8 cellular contexts compared by ENCODE assay signal in genomic region chr22:35627267-35628041, GRCh38. TPM values are rescaled to one million over a fixed set of nuclear protein-coding genes. Genes with fewer than 3 reads are reported as not detected.
DNase-seq lines count a peak whose midpoint lies in the region; ATAC-seq and TF ChIP-seq lines count a peak whose summit lies in the region.

No MANE protein-coding gene starts in this region.

- peak overlapping the region; percentile 98 for H2AFZ ChIP-seq in IMR-90 (replicated peaks; ENCODE audit: low read length, poor library complexity)

- H3K9me3 ChIP-seq in IMR-90 (ENCODE audit: control insufficient read depth, insufficient read depth, low read length) (no peaks in the 10 kb centered on the region), psoas muscle (no peaks in the 10 kb centered on the region)

- H3K9ac ChIP-seq in IMR-90 (ENCODE audit: low read depth, low read length), result peak overlapping the region; percentile 71

- POLR2A ChIA-PET in IMR-90 (lab: Charles Lee; ENCODE audit: unreplicated experiment), result interaction anchor here (0.6 kb wide), 1 partner anchor 287 kb away, joined by 5 read pairs; no protein-coding TSS in a partner anchor

- dilution Hi-C loops in IMR-90 (cut with HindIII; ENCODE audit: low sequenced_read_pairs, unreplicated experiment), result no loop called here

- peak overlapping the region; percentile 98 for H3K23ac ChIP-seq in IMR-90 (ENCODE audit: low read depth, low read length)

- H3K27me3 ChIP-seq in IMR-90 (ENCODE audit: control insufficient read depth, insufficient read depth, low read length), result no peaks in the 10 kb centered on the region
- no peaks in the 10 kb centered on the region for H3K27me3 ChIP-seq in psoas muscle (ENCODE audit: insufficient read depth in 3 of 3, low read length in 2 of 3)

- peak overlapping the region; percentile 99 for H3K4ac ChIP-seq in IMR-90 (ENCODE audit: low read depth, low read length)

- peak overlapping the region; percentile 84 for H3K18ac ChIP-seq in IMR-90 (ENCODE audit: low read depth, low read length)

- TF ChIP-seq RAD21 in IMR-90 (IDR thresholded peaks at IDR 0.05; ENCODE audit: low read length), result peak; percentile 88

- ATAC-seq in IMR-90 (ENCODE audit: low read depth) (peak; percentile 77), SK-N-SH treated with all-trans-retinoic acid at 6 μM for 48 hours (peak; percentile 33), left cardiac atrium (peak; percentile 72 to 79), psoas muscle (peak; percentile 1 to 35 (median 18)), GM21717 (IDR thresholded peaks at IDR 0.05; ENCODE audit: unreplicated experiment) (no peak)

- H4K91ac ChIP-seq in IMR-90 (ENCODE audit: insufficient read depth, low read depth, low read length), result peak overlapping the region; percentile 98

- CTCF ChIA-PET in IMR-90 (lab: Yijun Ruan, JAX), result interaction anchor here (0.5 to 1.8 kb wide), 7 partner anchors 222 to 439 kb away, joined by 3 to 8 read pairs (median 3); no protein-coding TSS in a partner anchor

- H3K27ac ChIP-seq in IMR-90 (ENCODE audit: insufficient read depth, low read length) (peak overlapping the region; percentile 82), psoas muscle (peak overlapping the region; percentile 68)

- peaks cover 3 to 14% of the 10 kb centered on the region in 2 experiments; a peak in 3 of 4 replicates for H3K79me1 ChIP-seq in IMR-90 (ENCODE audit: low read depth in 1 of 2, low read length in 2 of 2)

- H3K4me1 ChIP-seq in IMR-90 (ENCODE audit: control insufficient read depth, insufficient read depth, low read length), result peaks cover 9% of the 10 kb centered on the region
- peaks cover 16% of the 10 kb centered on the region for H3K4me1 ChIP-seq in psoas muscle

- H3K36me3 ChIP-seq in IMR-90 (ENCODE audit: control insufficient read depth, insufficient read depth, low read length) (no peaks in the 10 kb centered on the region), psoas muscle (ENCODE audit: insufficient read depth in 1 of 2, low read depth in 1 of 2) (no peaks in the 10 kb centered on the region)

- no peaks in the 10 kb centered on the region for H4K20me1 ChIP-seq in IMR-90 (ENCODE audit: insufficient read depth, low read length)

- H2BK120ac ChIP-seq in IMR-90 (ENCODE audit: low read depth, low read length), result peak overlapping the region; percentile 98

- DNase-seq in DMS 273 (lab: John Stamatoyannopoulos, UW; ENCODE audit: unreplicated experiment), result peak; percentile 81
- DNase-seq in IMR-90, result peak; percentile 90
- peak in 29 of 56 donors; percentile 6 to 68 (median 36) for DNase-seq in amygdala (lab: John Stamatoyannopoulos, UW)
- peak; percentile 87 for DNase-seq in left cardiac atrium
- DNase-seq in psoas muscle, result peak; percentile 75 to 86
- DNase-seq in mesenteric fat pad (ENCODE audit: low spot score), result no peak

- peak overlapping the region; percentile 87 for H3K4me2 ChIP-seq in IMR-90 (ENCODE audit: low read depth, low read length)

- peaks cover 10% of the 10 kb centered on the region for H3K9me1 ChIP-seq in IMR-90 (ENCODE audit: insufficient read depth, low read length)

- H3K56ac ChIP-seq in IMR-90 (ENCODE audit: extremely low read depth, insufficient read depth, low read length), result peak overlapping the region; percentile 95

- H2AK5ac ChIP-seq in IMR-90 (ENCODE audit: low read depth, low read length), result peak overlapping the region; percentile 92

- BruUV-seq in IMR-90 (replicated peaks; lab: Mats Ljungman, UMichigan), result no TSS peak

- peak overlapping the region; percentile 50 for H3K4me3 ChIP-seq in IMR-90 (ENCODE audit: insufficient read depth, low read depth, low read length)
- peak overlapping the region; percentile 65 for H3K4me3 ChIP-seq in psoas muscle

- TF ChIP-seq CTCF in IMR-90 (conservative IDR thresholded peaks at IDR 0.05; ENCODE audit: low read depth, low read length), result peak; percentile 81
- TF ChIP-seq CTCF in psoas muscle (IDR thresholded peaks at IDR 0.05), result peak; percentile 33

- 0% methylated on average over 2 of the region's 21 CpGs; no CpG with 5 or more reads in 1 of the 2 experiments for WGBS in IMR-90 (ENCODE audit: extremely low coverage in 2 of 2, insufficient read length in 1 of 2), 2 experiments
- 10 to 14% (median 11%) methylated on average over 17 to 21 of the region's 21 CpGs for WGBS in psoas muscle, 3 donors

- no peak for TF ChIP-seq POLR2A in IMR-90 (IDR thresholded peaks at IDR 0.05; ENCODE audit: low read depth, low read length)

- H2AK9ac ChIP-seq in IMR-90 (replicated peaks; ENCODE audit: low read depth, low read length, poor library complexity), result peak overlapping the region; percentile 99

- intact Hi-C loops in IMR-90 (cut with micrococcal nuclease), result loop anchor here (1.0 to 5.0 kb wide), 6 partner anchors 119 to 497 kb away; partner anchors contain the start of gene RBFOX2
- intact Hi-C loops in left cardiac atrium (cut with DNase I), result loop anchor here (5.0 to 10.0 kb wide), 4 partner anchors 115 to 495 kb away; no protein-coding TSS in a partner anchor
- intact Hi-C loops in psoas muscle (cut with DNase I), result loop anchor here (1.0 to 10.0 kb wide), 4 partner anchors 100 to 496 kb away; no protein-coding TSS in a partner anchor

- peak overlapping the region; percentile 98 for H3K14ac ChIP-seq in IMR-90 (replicated peaks; ENCODE audit: low read depth, low read length)

- peak overlapping the region; percentile 95 for H2BK20ac ChIP-seq in IMR-90 (ENCODE audit: low read depth, low read length)

- in situ Hi-C loops in IMR-90 (cut with MboI; ENCODE audit: low sequenced_read_pairs), result loop anchor here (5.0 to 10.0 kb wide), 2 partner anchors 295 to 497 kb away; no protein-coding TSS in a partner anchor

- peak overlapping the region; percentile 94; the same call in 2 of the 3 replicates for H2BK15ac ChIP-seq in IMR-90 (ENCODE audit: low read depth, low read length)

- peak overlapping the region; percentile 82 to 98 for H4K8ac ChIP-seq in IMR-90 (ENCODE audit: low read depth in 2 of 2, low read length in 2 of 2)

- H2BK5ac ChIP-seq in IMR-90 (ENCODE audit: low read depth, low read length, poor library complexity, severe bottlenecking), result peak overlapping the region; percentile 95

- H4K5ac ChIP-seq in IMR-90 (ENCODE audit: low read depth, low read length), result peak overlapping the region; percentile 78

TF ChIP-seq in IMR-90, 13 proteins besides CTCF, POLR2A, EP300 and RAD21:
- TF ChIP-seq RFX5 (IDR thresholded peaks at IDR 0.05; ENCODE audit: low read depth, low read length) (peak; percentile 62), CHD1 (IDR thresholded peaks at IDR 0.05; ENCODE audit: low read depth, low read length) (0 out of 2 replicates have a peak, but pooled peaks have one; percentile 59), CEBPB (IDR thresholded peaks at IDR 0.05; ENCODE audit: low read depth, low read length) (peak; percentile 31; the same call in 1 of the 2 replicates), MAFK (IDR thresholded peaks at IDR 0.05; ENCODE audit: low read depth, low read length) (no peak), BHLHE40 (IDR thresholded peaks at IDR 0.05; ENCODE audit: low read depth, low read length) (no peak; the same call in 1 of the 2 replicates), FOS (IDR thresholded peaks at IDR 0.05; ENCODE audit: low read depth, low read length) (no peak), MXI1 (IDR thresholded peaks at IDR 0.05; ENCODE audit: borderline replicate concordance, low read depth, low read length) (peak; percentile 50; the same call in 1 of the 2 replicates), SMC3 (IDR thresholded peaks at IDR 0.05; ENCODE audit: low read depth, low read length) (peak; percentile 79), MAZ (IDR thresholded peaks at IDR 0.05; ENCODE audit: borderline replicate concordance, low read depth, low read length) (peak; percentile 95)

TF ChIP-seq in SK-N-SH treated with all-trans-retinoic acid at 6 μM for 48 hours, 23 proteins besides CTCF, POLR2A, EP300 and RAD21:
- TF ChIP-seq ZNF565 (CRISPR knock-in tag; conservative IDR thresholded peaks at IDR 0.05; ENCODE audit: low read depth), result no peak
- TF ChIP-seq PATZ1 (CRISPR knock-in tag; IDR thresholded peaks at IDR 0.05; ENCODE audit: borderline replicate concordance), result peak; percentile 88; the same call in 1 of the 2 replicates
TF ChIP-seq in SK-N-SH treated with all-trans-retinoic acid at 6 μM for 48 hours: peak in this region for 1.

RNA-seq across cellular contexts. Expression of gene MB, which starts 10.3 kb away (rescaled TPM):
- total RNA-seq in IMR-90 (2012; rRNA removed) (not detected in 2 replicates), left cardiac atrium (1,000 to 10,000 TPM; 7,141 to 7,312 TPM), psoas muscle (1,000 to 10,000 TPM; 6,836 to 9,981 (median 8,612) TPM), mesenteric fat pad (0.55 TPM)
- polyA plus RNA-seq in IMR-90 (2012; rRNA removed) (not detected in 2 replicates), psoas muscle (over 10,000 TPM in 2 of 3 donors, 1,000 to 10,000 TPM in 1; 9,385 to 12,606 (median 10,019) TPM)
- not detected in 2 replicates for polyA plus RNA-seq in IMR-90 (2012; cell fraction: cytosol; rRNA removed)
- polyA plus RNA-seq in IMR-90 (2012; cell fraction: nucleus; rRNA removed; ENCODE audit: low replicate concordance), result not detected in 2 replicates

RNA-seq across cellular contexts. Expression of gene APOL6, which starts 20.8 kb away (rescaled TPM):
- total RNA-seq in IMR-90 (2012; rRNA removed) (7.2 TPM in 2 replicates), left cardiac atrium (10 to 100 TPM; 20.6 to 23.0 TPM), psoas muscle (1 to 10 TPM; 1.8 to 9.5 (median 6.1) TPM), mesenteric fat pad (99.8 TPM)
- polyA plus RNA-seq in IMR-90 (2012; rRNA removed) (0.86 and 1.2 TPM in 2 replicates), psoas muscle (1 to 10 TPM in 2 of 3 donors, under 1 TPM in 1; 0.87 to 2.4 (median 1.0) TPM)
- polyA plus RNA-seq in IMR-90 (2012; cell fraction: cytosol; rRNA removed), result 0.47 and 0.64 TPM in 2 replicates
- 0.32 and 1.4 TPM in 2 replicates for polyA plus RNA-seq in IMR-90 (2012; cell fraction: nucleus; rRNA removed; ENCODE audit: low replicate concordance)

Comparison
In these comparisons a context has a peak if more than half of its experiments do, and no peak if none do; other contexts are left out.
1. RNA of gene MB, which starts 10.3 kb away (total RNA-seq): 6,836 to 9,981 TPM in psoas muscle and 7,141 to 7,312 TPM in left cardiac atrium; 0.55 TPM in mesenteric fat pad (single experiment) and not detected in IMR-90; every median in the first group is over 1,000 times any median in the second.